ENCODE assay signal across 33 cellular contexts in genomic region chr16:7470344-7470743, GRCh38.
"Had no signal": no experiment of that assay in that cellular context is flagged by ENCODE, and none has a peak within 500 bp of the region (broad histone marks: within the 10 kb centered on the region; RNA-seq: fewer than 3 reads in every experiment).

No MANE protein-coding gene starts in this region.

- H3K4me3 ChIP-seq: MG63, PC-9, SJCRH30, SK-N-MC had no signal

- H3K9me3 ChIP-seq: MG63, SJCRH30 had no signal

- H3K4me1 ChIP-seq: SJCRH30 had no signal

- H3K4me2 ChIP-seq: PC-9 had no signal

- DNase-seq: Kasumi-1, MG63, NCI-H1048, NCI-H1092 treated with DMSO at 0.1 percent for 48 hours, NCI-H1105 treated with DMSO at 0.1 percent for 48 hours, NCI-H1417, NCI-H1436, NCI-H146, NCI-H1694, NCI-H187, NCI-H1930, NCI-H2029 treated with DMSO at 0.1 percent for 48 hours, NCI-H2081 treated with DMSO at 0.1 percent for 48 hours, NCI-H2107, NCI-H2171, NCI-H226, NCI-H446 treated with DMSO at 0.1 percent for 48 hours, NCI-H510A, NCI-H524, NCI-H526, NCI-H748 treated with DMSO at 0.1 percent for 48 hours, NCI-H82, PC-9, SHP77, SIG-M5, SJCRH30, T-cell had no signal

- H3K36me3 ChIP-seq: MG63, SJCRH30 had no signal

- H2AFZ ChIP-seq: PC-9 had no signal

- ATAC-seq: Panc1, Right ventricle myocardium inferior, SK-N-SH treated with all-trans-retinoic acid at 6 μM for 48 hours, T-cell had no signal

- H3K27ac ChIP-seq: PC-9, RWPE1, SJCRH30, SK-N-MC had no signal

- FAIRE-seq: RCC 7860 had no signal

- H3K27me3 ChIP-seq: MG63, SJCRH30 had no signal
